20 cellular contexts compared by ENCODE assay signal in genomic region chr11:118079507-118079906, GRCh38. TPM values are rescaled to one million over a fixed set of nuclear protein-coding genes. Genes with fewer than 3 reads are reported as not detected.
DNase-seq lines count a peak whose midpoint lies in the region; ATAC-seq, FAIRE-seq and TF ChIP-seq lines count a peak whose summit lies in the region.
"Had no signal": no experiment of that assay in that cellular context is flagged by ENCODE, and none has a peak within 500 bp of the region (broad histone marks: within the 10 kb centered on the region; RNA-seq: fewer than 3 reads in every experiment).

No MANE protein-coding gene starts in this region.

- ATAC-seq in HepG2, result no peak
- ATAC-seq in right lobe of liver, result no peak
- ATAC-seq in effector memory CD8-positive, alpha-beta T cell (replicated peaks), result peak; percentile 86
- ATAC-seq in mucosa of descending colon, result peak; percentile 24
- no peak for ATAC-seq in right cardiac atrium
- no peak for ATAC-seq in HG02840 (IDR thresholded peaks at IDR 0.05; ENCODE audit: low FRiP score, unreplicated experiment)

- no peak overlapping the region; the same call in 1 of the 2 replicates for H3K4me2 ChIP-seq in HepG2 (ENCODE audit: low read depth, low read length)

- H3K36me3 ChIP-seq in HepG2 (replicated peaks in 1 of 2; ENCODE audit: control insufficient read depth in 1 of 2, insufficient read depth in 2 of 2, low read length in 2 of 2) (no peaks in the 10 kb centered on the region), right lobe of liver (no peaks in the 10 kb centered on the region), mucosa of descending colon (ENCODE audit: low read depth) (no peaks in the 10 kb centered on the region)

- intact Hi-C loops in HepG2 (cut with micrococcal nuclease; ENCODE audit: unreplicated experiment), result no loop called here
- intact Hi-C loops in right lobe of liver (cut with DNase I), result no loop called here
- intact Hi-C loops in mucosa of descending colon (cut with DNase I, micrococcal nuclease), result no loop called here
- intact Hi-C loops in right cardiac atrium (cut with DNase I), result no loop called here

- BruUV-seq in HepG2 (replicated peaks; lab: Mats Ljungman, UMichigan), result no TSS peak

- TF ChIP-seq RAD21 in HepG2 (CRISPR knock-in tag; IDR thresholded peaks at IDR 0.05), result no peak

- H3K9me3 ChIP-seq in HepG2 (ENCODE audit: low read length) (no peaks in the 10 kb centered on the region), right lobe of liver (no peaks in the 10 kb centered on the region), mucosa of descending colon (no peaks in the 10 kb centered on the region), right cardiac atrium (ENCODE audit: control insufficient read depth, low read length) (no peaks in the 10 kb centered on the region)

- TF ChIP-seq EP300 in HepG2 (IDR thresholded peaks at IDR 0.05; ENCODE audit: low read depth in 2 of 2, low read length in 2 of 2) (no peak), HepG2 (CRISPR knock-in tag; IDR thresholded peaks at IDR 0.05; ENCODE audit: borderline replicate concordance) (no peak)

- peak overlapping the region; percentile 41 to 79 for H3K27ac Mint-ChIP-seq in effector memory CD8-positive, alpha-beta T cell
- no peak overlapping the region for H3K27ac Mint-ChIP-seq in type B pancreatic cell
- H3K27ac Mint-ChIP-seq: CD4-positive, alpha-beta T cell had no signal

- in situ Hi-C loops in HepG2 (cut with HindIII; ENCODE audit: extremely low pct_ligation_motif_present, low pct_unique_long_range_greater_than_20kb), result no loop called here

- H3K27ac ChIP-seq in HepG2 (ENCODE audit: extremely low read length, insufficient read depth, low read length) (no peak overlapping the region), right lobe of liver (no peak overlapping the region), right cardiac atrium (ENCODE audit: low read length) (no peak overlapping the region)

- no peak for FAIRE-seq in HepG2 (lab: Jason Lieb, UNC)
- FAIRE-seq: D721Med, H1, HTR-8/SVneo had no signal

- H3K9me3 Mint-ChIP-seq in effector memory CD8-positive, alpha-beta T cell, result no peaks in the 10 kb centered on the region
- no peaks in the 10 kb centered on the region for H3K9me3 Mint-ChIP-seq in type B pancreatic cell
- H3K9me3 Mint-ChIP-seq: CD4-positive, alpha-beta T cell had no signal

- H3K36me3 Mint-ChIP-seq in effector memory CD8-positive, alpha-beta T cell (ENCODE audit: insufficient read depth), result no peaks in the 10 kb centered on the region
- no peaks in the 10 kb centered on the region for H3K36me3 Mint-ChIP-seq in type B pancreatic cell

- H3K27me3 Mint-ChIP-seq in effector memory CD8-positive, alpha-beta T cell, result peaks cover 7 to 61% of the 10 kb centered on the region in 2 donors
- no peaks in the 10 kb centered on the region for H3K27me3 Mint-ChIP-seq in type B pancreatic cell
- H3K27me3 Mint-ChIP-seq: CD4-positive, alpha-beta T cell had no signal

- TF ChIP-seq POLR2A in HepG2 (IDR thresholded peaks at IDR 0.05; ENCODE audit: insufficient read depth in 1 of 2, low read depth in 2 of 2, low read length in 2 of 2) (no peak), right lobe of liver (IDR thresholded peaks at IDR 0.05) (no peak)

- H2AFZ ChIP-seq in HepG2 (ENCODE audit: low read length), result no peak overlapping the region

- POLR2A ChIA-PET in HepG2 (lab: Yijun Ruan, JAX), result no interaction called here

- CTCF ChIA-PET in HepG2 (lab: Yijun Ruan, JAX; ENCODE audit: low intra/inter-chr PET ratio, low total read pairs), result no interaction called here

- peaks cover 0 to 48% of the 10 kb centered on the region in 2 experiments; a peak in 4 of 5 replicates for H3K27me3 ChIP-seq in HepG2 (ENCODE audit: control insufficient read depth in 1 of 2, insufficient read depth in 2 of 2, low read length in 2 of 2)
- H3K27me3 ChIP-seq in right lobe of liver, result no peaks in the 10 kb centered on the region
- H3K27me3 ChIP-seq in right cardiac atrium (ENCODE audit: control insufficient read depth, insufficient read depth), result no peaks in the 10 kb centered on the region

- no peak overlapping the region for H3K9ac ChIP-seq in HepG2 (ENCODE audit: insufficient read depth, low read depth, low read length)

- no peaks in the 10 kb centered on the region for H4K20me1 ChIP-seq in HepG2 (ENCODE audit: insufficient read depth, low read length)

- no peaks in the 10 kb centered on the region for H3K79me2 ChIP-seq in HepG2 (ENCODE audit: insufficient read depth, low read length)

- H3K4me3 Mint-ChIP-seq in effector memory CD8-positive, alpha-beta T cell, result peak overlapping the region; percentile 34 to 35
- peak overlapping the region; percentile 86 for H3K4me3 Mint-ChIP-seq in type B pancreatic cell
- H3K4me3 Mint-ChIP-seq: CD4-positive, alpha-beta T cell had no signal

- H3K4me3 ChIP-seq in HepG2 (replicated peaks in 1 of 3; ENCODE audit: insufficient read depth in 1 of 3, low read depth in 2 of 3, low read length in 3 of 3) (no peak overlapping the region), right lobe of liver (no peak overlapping the region), mucosa of descending colon (no peak overlapping the region), right cardiac atrium (ENCODE audit: low read length) (no peak overlapping the region)

- H3K4me1 ChIP-seq in HepG2 (ENCODE audit: insufficient read depth, low read length) (peaks cover 60% of the 10 kb centered on the region), right lobe of liver (no peaks in the 10 kb centered on the region), mucosa of descending colon (ENCODE audit: low read depth) (peaks cover 42% of the 10 kb centered on the region), right cardiac atrium (ENCODE audit: control insufficient read depth, insufficient read depth, low read length) (no peaks in the 10 kb centered on the region)

- no peak for TF ChIP-seq CTCF in HepG2 (CRISPR knock-in tag; IDR thresholded peaks at IDR 0.05)
- no peak for TF ChIP-seq CTCF in right lobe of liver (IDR thresholded peaks at IDR 0.05)
- no peak for TF ChIP-seq CTCF in mucosa of descending colon (IDR thresholded peaks at IDR 0.05)
- TF ChIP-seq CTCF in type B pancreatic cell (conservative IDR thresholded peaks at IDR 0.05), result no peak

- 4% methylated on average over 5 of the region's 10 CpGs for WGBS in HepG2 (ENCODE audit: low lambda C conversion rate)
- no CpG with 5 or more reads among the region's 10 CpGs for WGBS in right lobe of liver (ENCODE audit: insufficient coverage, low coverage, low lambda C conversion rate, missing lambda C conversion rate)
- 81% methylated on average over 10 of the region's 10 CpGs for WGBS in right cardiac atrium

- DNase-seq in HepG2 (ENCODE audit: low spot score), result no peak
- no peak for DNase-seq in right lobe of liver
- peak in 1 of 3 experiments; percentile 27 for DNase-seq in effector memory CD8-positive, alpha-beta T cell
- DNase-seq in mucosa of descending colon, result peak; percentile 52 to 70 (median 66)
- DNase-seq in type B pancreatic cell (ENCODE audit: extremely low spot score, unreplicated experiment), result no peak
- DNase-seq in right cardiac atrium, result no peak
- DNase-seq in CD1c-positive myeloid dendritic cell (ENCODE audit: extremely low spot score), result no peak
- DNase-seq: AML-193; CD4-positive, alpha-beta T cell; DND-41; GF-D8; NCI-H1048; NCI-H345; NCI-H748 treated with DMSO at 0.1 percent for 48 hours; Right ventricle myocardium superior had no signal

- H3K4me1 Mint-ChIP-seq in effector memory CD8-positive, alpha-beta T cell (ENCODE audit: low read depth in 2 of 2), result peaks cover 11 to 17% of the 10 kb centered on the region in 2 donors
- peaks cover 43% of the 10 kb centered on the region for H3K4me1 Mint-ChIP-seq in type B pancreatic cell (ENCODE audit: unreplicated experiment)

RNA-seq across cellular contexts. Expression of gene TMPRSS4, which starts 2.6 kb away (rescaled TPM):
- total RNA-seq in HepG2 (2016; rRNA removed; fragmentation: Illumina TruSeq; extraction: Trizol) (not detected in 2 replicates), right lobe of liver (under 1 TPM in 2 of 6 experiments, not detected in 4; 0.35 to 0.51 TPM), mucosa of descending colon (100 to 1,000 TPM; 159 to 648 (median 243) TPM), type B pancreatic cell (ENCODE audit: low replicate concordance) (33.8 and 169 TPM in 2 replicates), right cardiac atrium (not detected)
- total RNA-seq in HepG2 (2016; cell fraction: cytosol; rRNA removed; fragmentation: Illumina TruSeq; extraction: Trizol; ENCODE audit: low read depth), result not detected in 2 replicates
- total RNA-seq in HepG2 (2016; cell fraction: insoluble cytoplasmic fraction; rRNA removed; fragmentation: Illumina TruSeq; extraction: Trizol), result not detected in 2 replicates
- total RNA-seq in HepG2 (2016; cell fraction: membrane; rRNA removed; fragmentation: Illumina TruSeq; extraction: Trizol), result not detected in 2 replicates
- total RNA-seq in HepG2 (2016; cell fraction: nucleus; rRNA removed; fragmentation: Illumina TruSeq; extraction: Trizol), result not detected in 2 replicates
- polyA plus RNA-seq in HepG2 (2011; rRNA removed) (0.18 and 0.32 TPM in 2 replicates), right cardiac atrium (not detected)
- 0.06 and 0.09 TPM in 2 replicates for polyA plus RNA-seq in HepG2 (2011; cell fraction: cytosol; rRNA removed)
- polyA plus RNA-seq in HepG2 (2011; cell fraction: nucleus; rRNA removed), result 0.17 and 0.29 TPM in 2 replicates
- polyA plus RNA-seq in HepG2 (2012), result 0.27 and 0.35 TPM in 2 replicates
- not detected in 2 replicates for polyA plus RNA-seq in HepG2 (2016; cell fraction: cytosol; fragmentation: Illumina TruSeq; extraction: Trizol; ENCODE audit: low read depth)
- not detected in 2 replicates for polyA plus RNA-seq in HepG2 (2016; cell fraction: insoluble cytoplasmic fraction; fragmentation: Illumina TruSeq; extraction: Trizol; ENCODE audit: low read depth)
- not detected in 2 replicates for polyA plus RNA-seq in HepG2 (2016; cell fraction: membrane; fragmentation: Illumina TruSeq; extraction: Trizol; ENCODE audit: low read depth)
- not detected in 2 replicates for polyA plus RNA-seq in HepG2 (2016; cell fraction: nucleus; fragmentation: Illumina TruSeq; extraction: Trizol; ENCODE audit: insufficient read depth, low read depth)
- not detected in 2 replicates for polyA minus RNA-seq in HepG2 (2011; rRNA and poly(A)+ RNA removed; ENCODE audit: low replicate concordance)
- polyA minus RNA-seq in HepG2 (2011; cell fraction: cytosol; rRNA and poly(A)+ RNA removed), result not detected in 2 replicates
- 0.25 TPM in 1 of 2 replicates, not detected in the other for polyA minus RNA-seq in HepG2 (2011; cell fraction: nucleus; rRNA and poly(A)+ RNA removed)
- total RNA-seq: A673; CD4-positive, alpha-beta T cell; Right ventricle myocardium superior had no signal

RNA-seq across cellular contexts. Expression of gene SMIM35, which starts 7.3 kb away (rescaled TPM):
- total RNA-seq in HepG2 (2016; rRNA removed; fragmentation: Illumina TruSeq; extraction: Trizol) (not detected in 2 replicates), right lobe of liver (not detected), mucosa of descending colon (not detected), type B pancreatic cell (ENCODE audit: low replicate concordance) (0.17 TPM in 1 of 2 replicates, not detected in the other), right cardiac atrium (not detected)
- total RNA-seq in HepG2 (2016; cell fraction: cytosol; rRNA removed; fragmentation: Illumina TruSeq; extraction: Trizol; ENCODE audit: low read depth), result not detected in 2 replicates
- total RNA-seq in HepG2 (2016; cell fraction: insoluble cytoplasmic fraction; rRNA removed; fragmentation: Illumina TruSeq; extraction: Trizol), result not detected in 2 replicates
- not detected in 2 replicates for total RNA-seq in HepG2 (2016; cell fraction: membrane; rRNA removed; fragmentation: Illumina TruSeq; extraction: Trizol)
- not detected in 2 replicates for total RNA-seq in HepG2 (2016; cell fraction: nucleus; rRNA removed; fragmentation: Illumina TruSeq; extraction: Trizol)
- polyA plus RNA-seq in HepG2 (2011; rRNA removed) (0.04 TPM in 1 of 2 replicates, not detected in the other), right cardiac atrium (not detected)
- polyA plus RNA-seq in HepG2 (2011; cell fraction: cytosol; rRNA removed), result 0.01 TPM in 1 of 2 replicates, not detected in the other
- 0.05 TPM in 2 replicates for polyA plus RNA-seq in HepG2 (2011; cell fraction: nucleus; rRNA removed)
- polyA plus RNA-seq in HepG2 (2012), result not detected in 2 replicates
- polyA plus RNA-seq in HepG2 (2016; cell fraction: cytosol; fragmentation: Illumina TruSeq; extraction: Trizol; ENCODE audit: low read depth), result not detected in 2 replicates
- not detected in 2 replicates for polyA plus RNA-seq in HepG2 (2016; cell fraction: insoluble cytoplasmic fraction; fragmentation: Illumina TruSeq; extraction: Trizol; ENCODE audit: low read depth)
- polyA plus RNA-seq in HepG2 (2016; cell fraction: membrane; fragmentation: Illumina TruSeq; extraction: Trizol; ENCODE audit: low read depth), result not detected in 2 replicates
- polyA plus RNA-seq in HepG2 (2016; cell fraction: nucleus; fragmentation: Illumina TruSeq; extraction: Trizol; ENCODE audit: insufficient read depth, low read depth), result not detected in 2 replicates
- polyA minus RNA-seq in HepG2 (2011; rRNA and poly(A)+ RNA removed; ENCODE audit: low replicate concordance), result 0.04 TPM in 1 of 2 replicates, not detected in the other
- not detected in 2 replicates for polyA minus RNA-seq in HepG2 (2011; cell fraction: cytosol; rRNA and poly(A)+ RNA removed)
- not detected in 2 replicates for polyA minus RNA-seq in HepG2 (2011; cell fraction: nucleus; rRNA and poly(A)+ RNA removed)
- total RNA-seq: A673, H1, Right ventricle myocardium superior had no signal
- polyA plus RNA-seq: H1 had no signal

Comparison
In these comparisons a context has a peak if more than half of its experiments do, and no peak if none do; other contexts are left out.
1. ATAC-seq: peak in effector memory CD8-positive, alpha-beta T cell (single experiment) and mucosa of descending colon (single experiment); none in HepG2 (single experiment), right lobe of liver (0 of 4), right cardiac atrium (0 of 2) and HG02840 (single experiment).
2. DNase-seq: peak in mucosa of descending colon (3 of 3); none in HepG2 (single experiment), right lobe of liver (0 of 3), type B pancreatic cell (single experiment), right cardiac atrium (0 of 3) and CD1c-positive myeloid dendritic cell (single experiment).
3. RNA of gene TMPRSS4, which starts 2.6 kb away (total RNA-seq): 159 to 648 TPM in mucosa of descending colon and 33.8 to 169 TPM in type B pancreatic cell; not detected in HepG2, 0.35 to 0.51 TPM in right lobe of liver and not detected in right cardiac atrium; every median in the first group is over 10 times any median in the second.